9 cellular contexts compared by ENCODE assay signal in genomic region chr6:63509652-63510352, GRCh38.
A peak's percentile ranks its signal among the peaks of the same experiment; 100 is the strongest.
DNase-seq lines count a peak whose midpoint lies in the region; ATAC-seq and TF ChIP-seq lines count a peak whose summit lies in the region.
"Had no signal": no experiment of that assay in that cellular context is flagged by ENCODE, and none has a peak within 500 bp of the region (broad histone marks: within the 10 kb centered on the region; RNA-seq: fewer than 3 reads in every experiment).

No MANE protein-coding gene starts in this region.

- no peak overlapping the region for H2AFZ ChIP-seq in PC-3 (ENCODE audit: low read length)

- BruUV-seq in PC-3 (replicated peaks; lab: Mats Ljungman, UMichigan), result no TSS peak
- BruUV-seq in A673 (replicated peaks; lab: Mats Ljungman, UMichigan), result no TSS peak

- no peaks in the 10 kb centered on the region for H4K20me1 ChIP-seq in PC-3 (ENCODE audit: low read length)

- no peaks in the 10 kb centered on the region for H3K4me1 ChIP-seq in PC-3 (ENCODE audit: insufficient read depth, low read length)
- H3K4me1 ChIP-seq in left ventricle myocardium inferior, result peaks cover 9% of the 10 kb centered on the region
- H3K4me1 ChIP-seq in gastrocnemius medialis, result peaks cover 9 to 10% of the 10 kb centered on the region in 2 donors
- H3K4me1 ChIP-seq in A673 (ENCODE audit: insufficient read depth, low read length, poor library complexity, severe bottlenecking), result no peaks in the 10 kb centered on the region

- intact Hi-C loops in PC-3 (cut with micrococcal nuclease) (no loop called here), left ventricle myocardium inferior (cut with micrococcal nuclease) (no loop called here), gastrocnemius medialis (cut with DNase I; ENCODE audit: low total_unique reads) (no loop called here), A673 (cut with micrococcal nuclease; ENCODE audit: unreplicated experiment) (no loop called here)

- no peaks in the 10 kb centered on the region for H3K9me2 ChIP-seq in PC-3 (replicated peaks; ENCODE audit: low read length)

- POLR2A ChIA-PET in PC-3 (lab: Charles Lee; ENCODE audit: unreplicated experiment), result no interaction called here
- POLR2A ChIA-PET in A673 (lab: Charles Lee; ENCODE audit: low non-redundant PET), result no interaction called here

- TF ChIP-seq CTCF in PC-3 (conservative IDR thresholded peaks at IDR 0.05; ENCODE audit: low read depth, low read length) (no peak), left ventricle myocardium inferior (IDR thresholded peaks at IDR 0.05; ENCODE audit: borderline replicate concordance) (no peak), gastrocnemius medialis (IDR thresholded peaks at IDR 0.05 in 4 of 5, conservative IDR thresholded peaks at IDR 0.05 in 1 of 5) (no peak), A673 (conservative IDR thresholded peaks at IDR 0.05; ENCODE audit: low read depth, low read length) (no peak)

- in situ Hi-C loops in gastrocnemius medialis (cut with MboI; ENCODE audit: low sequenced_read_pairs in 4 of 4), result no loop called here
- in situ Hi-C loops in KBM-7 (cut with MboI; ENCODE audit: low pct_unique_long_range_greater_than_20kb, low sequenced_read_pairs), result no loop called here

- no peak for TF ChIP-seq POLR2A in gastrocnemius medialis (IDR thresholded peaks at IDR 0.05)

- H3K79me2 ChIP-seq in PC-3 (ENCODE audit: low read length), result no peaks in the 10 kb centered on the region

- H3K27me3 ChIP-seq in PC-3 (ENCODE audit: low read length) (no peaks in the 10 kb centered on the region), left ventricle myocardium inferior (ENCODE audit: low read depth) (no peaks in the 10 kb centered on the region), gastrocnemius medialis (no peaks in the 10 kb centered on the region), A673 (replicated peaks; ENCODE audit: insufficient read depth, low read depth, low read length, poor library complexity) (no peaks in the 10 kb centered on the region)

- no peaks in the 10 kb centered on the region for H3F3A ChIP-seq in PC-3 (ENCODE audit: low read length, unreplicated experiment)

- H3K27ac ChIP-seq in PC-3 (ENCODE audit: low read length) (no peak overlapping the region), left ventricle myocardium inferior (replicated peaks) (no peak overlapping the region), gastrocnemius medialis (peak overlapping the region; percentile 24 to 59 (median 44)), A673 (ENCODE audit: low read depth, low read length, poor library complexity, severe bottlenecking) (no peak overlapping the region)

- peak; percentile 69 for ATAC-seq in GM18868 (IDR thresholded peaks at IDR 0.05; ENCODE audit: unreplicated experiment)
- peak; percentile 42; the same call in 1 of the 2 replicates for ATAC-seq in PC-3
- ATAC-seq in gastrocnemius medialis, result peak; percentile 78 to 95
- no peak for ATAC-seq in HG03097 (IDR thresholded peaks at IDR 0.05; ENCODE audit: low FRiP score, unreplicated experiment)

- H3K9me3 ChIP-seq in PC-3 (ENCODE audit: low read length) (no peaks in the 10 kb centered on the region), left ventricle myocardium inferior (replicated peaks) (no peaks in the 10 kb centered on the region), gastrocnemius medialis (no peaks in the 10 kb centered on the region), A673 (ENCODE audit: low read depth, low read length, poor library complexity, severe bottlenecking) (no peaks in the 10 kb centered on the region)

- H3K9ac ChIP-seq in PC-3 (ENCODE audit: low read length), result no peak overlapping the region

- no peak overlapping the region for H3K4me3 ChIP-seq in PC-3 (ENCODE audit: low read length)
- H3K4me3 ChIP-seq in left ventricle myocardium inferior, result no peak overlapping the region
- no peak overlapping the region for H3K4me3 ChIP-seq in gastrocnemius medialis
- no peak overlapping the region for H3K4me3 ChIP-seq in A673 (ENCODE audit: low read depth, low read length, poor library complexity, severe bottlenecking)

- CTCF ChIA-PET in PC-3 (lab: Charles Lee) (interaction anchor here (0.5 kb wide), 1 partner anchor 294 kb away, joined by 3 read pairs; no protein-coding TSS in a partner anchor), A673 (lab: Charles Lee) (no interaction called here)

- H3K36me3 ChIP-seq in PC-3 (ENCODE audit: low read depth, low read length) (no peaks in the 10 kb centered on the region), left ventricle myocardium inferior (no peaks in the 10 kb centered on the region), gastrocnemius medialis (no peaks in the 10 kb centered on the region), A673 (ENCODE audit: insufficient read depth, low read length, poor library complexity, severe bottlenecking) (no peaks in the 10 kb centered on the region)

- DNase-seq in PC-3 (no peak), left ventricle myocardium inferior (peak; percentile 74), gastrocnemius medialis (peak in 1 of 2 donors; percentile 41), A673 (ENCODE audit: low spot score) (no peak), KBM-7 (no peak)
- no peak for DNase-seq in effector CD8-positive, alpha-beta T cell (lab: John Stamatoyannopoulos, UW)
- DNase-seq: activated naive CD4-positive, alpha-beta T cell treated with Interleukin-2 at 50 U/mL for 16 hours had no signal

- H3K4me2 ChIP-seq in PC-3 (ENCODE audit: low read length), result no peak overlapping the region

Comparison
In these comparisons a context has a peak if more than half of its experiments do, and no peak if none do; other contexts are left out.
1. H3K27ac ChIP-seq: peak in gastrocnemius medialis (4 of 4); none in PC-3 (single experiment), left ventricle myocardium inferior (single experiment) and A673 (single experiment).